ENCODE assay signal across 8 cellular contexts in the genomic region with DNA sequence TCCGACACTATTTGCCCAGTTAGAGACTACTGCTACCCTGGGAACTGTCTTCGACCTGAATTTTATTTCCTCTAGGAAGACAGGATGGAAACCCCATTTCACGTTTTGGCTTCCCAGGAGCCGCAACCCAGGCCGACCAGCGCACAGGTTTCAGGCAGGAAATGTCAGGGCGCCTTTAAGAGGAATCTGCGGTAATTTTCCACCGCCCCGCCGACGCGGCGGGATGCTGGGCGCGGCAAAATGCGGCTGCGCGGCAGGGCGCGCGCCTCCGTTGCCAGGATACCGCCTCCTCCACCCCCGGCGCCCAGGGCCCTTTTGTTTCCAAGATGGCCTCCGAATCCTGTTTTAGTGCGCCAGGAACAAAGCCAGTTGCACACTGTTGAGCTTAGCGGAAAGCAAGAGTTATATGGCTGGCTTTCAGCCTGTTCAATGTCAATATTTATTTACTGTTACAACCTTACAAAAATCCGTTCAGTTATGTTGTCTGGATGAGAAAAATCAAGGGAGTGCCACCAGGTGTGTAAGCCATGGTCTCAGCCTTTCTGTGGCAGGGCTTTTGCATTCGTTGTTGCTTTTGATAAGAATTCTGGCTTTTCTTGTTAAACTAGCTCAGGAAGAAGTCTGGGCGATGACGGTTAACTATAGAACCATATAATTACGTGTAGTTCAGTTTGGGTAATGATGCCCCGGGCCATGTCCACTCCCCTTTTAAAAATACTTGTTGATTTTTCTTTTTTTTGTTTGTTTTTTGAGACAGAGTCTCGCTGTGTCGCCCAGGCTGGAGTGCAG.
A peak's percentile ranks its signal among the peaks of the same experiment; 100 is the strongest.
DNase-seq lines count a peak whose midpoint lies in the region; ATAC-seq and TF ChIP-seq lines count a peak whose summit lies in the region.

No MANE protein-coding gene starts in this region.

- peaks cover 36% of the 10 kb centered on the region for H3F3A ChIP-seq in MM.1S (ENCODE audit: insufficient read depth, low read length)

- no peak; the same call in 1 of the 2 replicates for TF ChIP-seq RAD21 in HCT116 (IDR thresholded peaks at IDR 0.05; ENCODE audit: low read depth)

- TF ChIP-seq CTCF in HCT116 (IDR thresholded peaks at IDR 0.05 in 2 of 3, conservative IDR thresholded peaks at IDR 0.05 in 1 of 3; ENCODE audit: borderline replicate concordance in 1 of 3, insufficient read depth in 1 of 3, low read depth in 2 of 3, low read length in 2 of 3) (no peak), MM.1S (IDR thresholded peaks at IDR 0.05; ENCODE audit: low read length) (no peak), foreskin keratinocyte (conservative IDR thresholded peaks at IDR 0.05) (no peak)

- H2AFZ ChIP-seq in HCT116 (ENCODE audit: low read depth, low read length, poor library complexity, severe bottlenecking) (no peak overlapping the region), MM.1S (ENCODE audit: low read length) (peak overlapping the region; percentile 88), neuron (ENCODE audit: low read depth, low read length) (peak overlapping the region; percentile 7)

- peak overlapping the region; percentile 73 for H3K4me2 ChIP-seq in HCT116 (ENCODE audit: low read length)
- peak overlapping the region; percentile 69 for H3K4me2 ChIP-seq in MM.1S (ENCODE audit: low read depth, low read length)

- H3K27ac ChIP-seq in HCT116 (ENCODE audit: low read depth, low read length), result peak overlapping the region; percentile 83
- peak overlapping the region; percentile 69; the same call in 1 of the 2 replicates for H3K27ac ChIP-seq in MM.1S (ENCODE audit: low read length)
- H3K27ac ChIP-seq in foreskin keratinocyte, result peak overlapping the region; percentile 90

- H3K4me1 ChIP-seq in HCT116 (ENCODE audit: control insufficient read depth in 1 of 2, insufficient read depth in 2 of 2, low read length in 2 of 2) (peaks cover 41 to 66% of the 10 kb centered on the region in 2 experiments), MM.1S (ENCODE audit: low read length) (peaks cover 46% of the 10 kb centered on the region), foreskin keratinocyte (peaks cover 38% of the 10 kb centered on the region), neuron (ENCODE audit: insufficient read depth, low read length) (peaks cover 46% of the 10 kb centered on the region)

- RAD21 ChIA-PET in HCT116 (lab: Charles Lee; ENCODE audit: low non-redundant PET in 1 of 2, low total read pairs in 2 of 2, uncharacterized antibody in 2 of 2, unreplicated experiment in 2 of 2), result no interaction called here

- H3K36me3 ChIP-seq in HCT116 (ENCODE audit: control insufficient read depth in 1 of 2, insufficient read depth in 2 of 2, low read length in 2 of 2), result no peaks in the 10 kb centered on the region
- H3K36me3 ChIP-seq in MM.1S (replicated peaks; ENCODE audit: insufficient read depth, low read length), result no peaks in the 10 kb centered on the region
- no peaks in the 10 kb centered on the region for H3K36me3 ChIP-seq in neuron (ENCODE audit: insufficient read depth, low read length)

- POLR2A ChIA-PET in HCT116 (lab: Charles Lee), result interaction anchor here (1.0 to 4.7 kb wide), 11 partner anchors 9 to 101 kb away, joined by 3 to 37 read pairs (median 6); partner anchors contain the start of gene CHD2

- H4K20me1 ChIP-seq in HCT116 (ENCODE audit: insufficient read depth) (no peaks in the 10 kb centered on the region), MM.1S (ENCODE audit: insufficient read depth, low read length) (no peaks in the 10 kb centered on the region)

- TF ChIP-seq POLR2A in HCT116 (IDR thresholded peaks at IDR 0.05; ENCODE audit: borderline replicate concordance, extremely low read depth, insufficient read depth, insufficient read length), result peak; percentile 79

- H3K9me3 ChIP-seq in HCT116 (ENCODE audit: control insufficient read depth in 1 of 2, insufficient read depth in 1 of 2, low read depth in 1 of 2, low read length in 2 of 2) (no peaks in the 10 kb centered on the region), MM.1S (replicated peaks; ENCODE audit: insufficient read depth, low read length) (no peaks in the 10 kb centered on the region), neuron (ENCODE audit: low read length) (no peaks in the 10 kb centered on the region)

- peak overlapping the region; percentile 69 for H3K9ac ChIP-seq in HCT116 (ENCODE audit: low read length)
- peak overlapping the region; percentile 50; the same call in 1 of the 2 replicates for H3K9ac ChIP-seq in MM.1S (ENCODE audit: low read length)

- H3K9me2 ChIP-seq in HCT116 (ENCODE audit: insufficient read depth) (no peaks in the 10 kb centered on the region), MM.1S (replicated peaks; ENCODE audit: insufficient read depth, low read length) (no peaks in the 10 kb centered on the region)

- peak; percentile 77 for ATAC-seq in HCT116
- ATAC-seq in foreskin keratinocyte, result peak; percentile 84

- intact Hi-C loops in HCT116 (cut with micrococcal nuclease), result loop anchor here (1.0 to 5.0 kb wide), 4 partner anchors 11 to 82 kb away; partner anchors contain the start of gene CHD2

- peak overlapping the region; percentile 57 to 58 for H3K4me3 ChIP-seq in HCT116 (replicated peaks in 1 of 2; ENCODE audit: low read depth in 1 of 2, low read length in 2 of 2)
- H3K4me3 ChIP-seq in MM.1S (ENCODE audit: low read length), result peak overlapping the region; percentile 53
- peak overlapping the region; percentile 59 for H3K4me3 ChIP-seq in neuron (ENCODE audit: low read length)

- CTCF ChIA-PET in HCT116 (lab: Charles Lee), result interaction anchor here (1.1 to 2.1 kb wide), 2 partner anchors 10 to 97 kb away, joined by 3 to 11 read pairs; no protein-coding TSS in a partner anchor

- H3K79me2 ChIP-seq in HCT116 (ENCODE audit: insufficient read depth, low read length), result no peaks in the 10 kb centered on the region
- no peaks in the 10 kb centered on the region for H3K79me2 ChIP-seq in MM.1S (ENCODE audit: low read length)

- no peaks in the 10 kb centered on the region for H3K27me3 ChIP-seq in HCT116 (ENCODE audit: insufficient read depth, low read length)
- H3K27me3 ChIP-seq in MM.1S (replicated peaks; ENCODE audit: insufficient read depth, low read length), result no peaks in the 10 kb centered on the region
- no peaks in the 10 kb centered on the region for H3K27me3 ChIP-seq in foreskin keratinocyte
- no peaks in the 10 kb centered on the region for H3K27me3 ChIP-seq in neuron (ENCODE audit: insufficient read depth, low read length)

- BruUV-seq in HCT116 (replicated peaks; lab: Mats Ljungman, UMichigan), result TSS peak; percentile 99

- DNase-seq in GF-D8 (lab: John Stamatoyannopoulos, UW) (peak; percentile 61), HCT116 (ENCODE audit: low read depth, low spot score) (peak; percentile 83), MM.1S (peak; percentile 89), SHP77 (lab: John Stamatoyannopoulos, UW) (peak; percentile 92 to 93), activated gamma-delta T cell treated with Interleukin-2 at 50 U/mL for 16 hours (peak; percentile 76), foreskin keratinocyte (peak in 1 of 2 donors; percentile 85), stromal cell of bone marrow (ENCODE audit: low read depth) (peak; percentile 86)

TF ChIP-seq in HCT116, 20 proteins besides CTCF, POLR2A, EP300 and RAD21 (continues in another document):
- TF ChIP-seq SP1 (IDR thresholded peaks at IDR 0.05; ENCODE audit: low read depth) (peak; percentile 86), SRF (IDR thresholded peaks at IDR 0.05; ENCODE audit: low read depth) (no peak), JUND (IDR thresholded peaks at IDR 0.05) (no peak), YY1 (IDR thresholded peaks at IDR 0.05; ENCODE audit: extremely low read depth, insufficient replicate concordance, low read depth, low read length) (peak; percentile 96), EZH2 (IDR thresholded peaks at IDR 0.05) (no peak), SIN3A (IDR thresholded peaks at IDR 0.05; ENCODE audit: low read depth) (peak; percentile 55), REST (IDR thresholded peaks at IDR 0.05; ENCODE audit: low read depth) (no peak), FOSL1 (IDR thresholded peaks at IDR 0.05; ENCODE audit: low read depth) (no peak), TCF7L2 (IDR thresholded peaks at IDR 0.05; ENCODE audit: borderline replicate concordance, extremely low read depth, insufficient read depth, insufficient read length) (peak; percentile 17), EZH2phosphoT487 (IDR thresholded peaks at IDR 0.05; ENCODE audit: borderline replicate concordance) (no peak), CEBPB (IDR thresholded peaks at IDR 0.05; ENCODE audit: low read depth) (no peak), EGR1 (IDR thresholded peaks at IDR 0.05; ENCODE audit: low read depth) (peak; percentile 91), ZFX (IDR thresholded peaks at IDR 0.05) (no peak)
- TF ChIP-seq, protein P1, sequence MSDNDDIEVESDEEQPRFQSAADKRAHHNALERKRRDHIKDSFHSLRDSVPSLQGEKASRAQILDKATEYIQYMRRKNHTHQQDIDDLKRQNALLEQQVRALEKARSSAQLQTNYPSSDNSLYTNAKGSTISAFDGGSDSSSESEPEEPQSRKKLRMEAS (IDR thresholded peaks at IDR 0.05), result peak; percentile 61; the same call in 1 of the 2 replicates
